In genomic region chr17:64139542-64139941, GRCh38 we compare ENCODE assay signal across 9 cellular contexts.
"Had no signal": no experiment of that assay in that cellular context is flagged by ENCODE, and none has a peak within 500 bp of the region (broad histone marks: within the 10 kb centered on the region; RNA-seq: fewer than 3 reads in every experiment).

No MANE protein-coding gene starts in this region.

- H3K4me1 ChIP-seq: HAP-1 had no signal

- H3K27ac ChIP-seq: GM23248, HL-60, KMS-11 had no signal

- DNase-seq: GM23248, GOT3, H7, HFFc6, IMR-90, KBM-7 had no signal

- H3K9me3 ChIP-seq: HAP-1 had no signal

- H3K4me3 ChIP-seq: GM23248, HAP-1 had no signal

- H3K4me2 ChIP-seq: KMS-11 had no signal

- H3K36me3 ChIP-seq: HAP-1 had no signal

- H3K9ac ChIP-seq: GM23248, KMS-11 had no signal

- H2AFZ ChIP-seq: GM23248 had no signal
